In the genomic region with DNA sequence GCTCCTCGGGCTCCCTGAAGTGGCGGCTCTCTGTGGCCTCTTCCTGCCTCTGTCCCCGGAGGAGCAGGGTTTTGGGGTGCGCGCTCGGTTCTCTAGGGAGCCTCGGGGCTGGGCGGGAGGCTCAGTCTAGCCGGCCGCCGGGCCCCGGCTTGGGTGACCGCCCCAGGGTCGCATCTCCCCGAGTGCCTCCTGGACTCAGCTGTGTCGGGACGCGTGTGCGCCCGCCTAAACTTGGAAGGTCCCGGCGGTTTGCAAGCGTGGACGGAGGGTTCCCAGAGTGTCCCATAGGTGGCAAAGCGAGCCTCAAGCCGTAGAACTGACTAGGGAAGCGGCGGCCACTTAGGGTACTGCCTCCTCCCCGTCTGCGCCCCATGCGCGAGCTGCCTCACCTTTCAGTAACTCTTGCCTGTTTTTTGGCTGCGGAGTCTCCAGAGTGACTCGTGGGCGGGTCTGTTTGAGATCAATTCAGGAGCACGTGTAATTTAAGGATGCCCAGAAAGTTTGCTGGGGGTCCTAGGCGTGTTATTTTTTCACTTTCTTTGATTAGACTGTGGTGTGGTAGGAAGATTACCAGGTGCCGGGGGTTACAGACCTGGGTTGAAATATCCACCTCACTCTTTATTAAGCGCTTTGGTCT, we compare ENCODE assay signal across 1 cellular context.
TF ChIP-seq lines count a peak whose summit lies in the region.

No MANE protein-coding gene starts in this region.

TF ChIP-seq in WTC11, 78 proteins besides CTCF, POLR2A, EP300 and RAD21 (continued from another document):
- TF ChIP-seq, protein P1, sequence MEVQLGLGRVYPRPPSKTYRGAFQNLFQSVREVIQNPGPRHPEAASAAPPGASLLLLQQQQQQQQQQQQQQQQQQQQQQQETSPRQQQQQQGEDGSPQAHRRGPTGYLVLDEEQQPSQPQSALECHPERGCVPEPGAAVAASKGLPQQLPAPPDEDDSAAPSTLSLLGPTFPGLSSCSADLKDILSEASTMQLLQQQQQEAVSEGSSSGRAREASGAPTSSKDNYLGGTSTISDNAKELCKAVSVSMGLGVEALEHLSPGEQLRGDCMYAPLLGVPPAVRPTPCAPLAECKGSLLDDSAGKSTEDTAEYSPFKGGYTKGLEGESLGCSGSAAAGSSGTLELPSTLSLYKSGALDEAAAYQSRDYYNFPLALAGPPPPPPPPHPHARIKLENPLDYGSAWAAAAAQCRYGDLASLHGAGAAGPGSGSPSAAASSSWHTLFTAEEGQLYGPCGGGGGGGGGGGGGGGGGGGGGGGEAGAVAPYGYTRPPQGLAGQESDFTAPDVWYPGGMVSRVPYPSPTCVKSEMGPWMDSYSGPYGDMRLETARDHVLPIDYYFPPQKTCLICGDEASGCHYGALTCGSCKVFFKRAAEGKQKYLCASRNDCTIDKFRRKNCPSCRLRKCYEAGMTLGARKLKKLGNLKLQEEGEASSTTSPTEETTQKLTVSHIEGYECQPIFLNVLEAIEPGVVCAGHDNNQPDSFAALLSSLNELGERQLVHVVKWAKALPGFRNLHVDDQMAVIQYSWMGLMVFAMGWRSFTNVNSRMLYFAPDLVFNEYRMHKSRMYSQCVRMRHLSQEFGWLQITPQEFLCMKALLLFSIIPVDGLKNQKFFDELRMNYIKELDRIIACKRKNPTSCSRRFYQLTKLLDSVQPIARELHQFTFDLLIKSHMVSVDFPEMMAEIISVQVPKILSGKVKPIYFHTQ (CRISPR knock-in tag; IDR thresholded peaks at IDR 0.05): no peak
- no peak for TF ChIP-seq CREB1 (CRISPR knock-in tag; IDR thresholded peaks at IDR 0.05)
- no peak for TF ChIP-seq MYBL2 (CRISPR knock-in tag; IDR thresholded peaks at IDR 0.05)
- TF ChIP-seq FOXP1 (CRISPR knock-in tag; IDR thresholded peaks at IDR 0.05; ENCODE audit: borderline replicate concordance): no peak
- no peak for TF ChIP-seq OVOL2 (CRISPR knock-in tag; IDR thresholded peaks at IDR 0.05; ENCODE audit: borderline replicate concordance)
- TF ChIP-seq ZNF423 (CRISPR knock-in tag; IDR thresholded peaks at IDR 0.05): 0 out of 2 replicates have a peak, but pooled peaks have one; percentile 5
- TF ChIP-seq ATF1 (CRISPR knock-in tag; IDR thresholded peaks at IDR 0.05): no peak
- TF ChIP-seq, protein P2, sequence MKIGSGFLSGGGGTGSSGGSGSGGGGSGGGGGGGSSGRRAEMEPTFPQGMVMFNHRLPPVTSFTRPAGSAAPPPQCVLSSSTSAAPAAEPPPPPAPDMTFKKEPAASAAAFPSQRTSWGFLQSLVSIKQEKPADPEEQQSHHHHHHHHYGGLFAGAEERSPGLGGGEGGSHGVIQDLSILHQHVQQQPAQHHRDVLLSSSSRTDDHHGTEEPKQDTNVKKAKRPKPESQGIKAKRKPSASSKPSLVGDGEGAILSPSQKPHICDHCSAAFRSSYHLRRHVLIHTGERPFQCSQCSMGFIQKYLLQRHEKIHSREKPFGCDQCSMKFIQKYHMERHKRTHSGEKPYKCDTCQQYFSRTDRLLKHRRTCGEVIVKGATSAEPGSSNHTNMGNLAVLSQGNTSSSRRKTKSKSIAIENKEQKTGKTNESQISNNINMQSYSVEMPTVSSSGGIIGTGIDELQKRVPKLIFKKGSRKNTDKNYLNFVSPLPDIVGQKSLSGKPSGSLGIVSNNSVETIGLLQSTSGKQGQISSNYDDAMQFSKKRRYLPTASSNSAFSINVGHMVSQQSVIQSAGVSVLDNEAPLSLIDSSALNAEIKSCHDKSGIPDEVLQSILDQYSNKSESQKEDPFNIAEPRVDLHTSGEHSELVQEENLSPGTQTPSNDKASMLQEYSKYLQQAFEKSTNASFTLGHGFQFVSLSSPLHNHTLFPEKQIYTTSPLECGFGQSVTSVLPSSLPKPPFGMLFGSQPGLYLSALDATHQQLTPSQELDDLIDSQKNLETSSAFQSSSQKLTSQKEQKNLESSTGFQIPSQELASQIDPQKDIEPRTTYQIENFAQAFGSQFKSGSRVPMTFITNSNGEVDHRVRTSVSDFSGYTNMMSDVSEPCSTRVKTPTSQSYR (CRISPR knock-in tag; IDR thresholded peaks at IDR 0.05): no peak
- 0 out of 2 replicates have a peak, but pooled peaks have one; percentile 20 for TF ChIP-seq ZNF263 (CRISPR knock-in tag; IDR thresholded peaks at IDR 0.05; ENCODE audit: low read depth)
